13 cellular contexts compared by ENCODE assay signal in genomic region chr22:45544588-45545170, GRCh38. TPM values are rescaled to one million over a fixed set of nuclear protein-coding genes. Genes with fewer than 3 reads are reported as not detected.
A peak's percentile ranks its signal among the peaks of the same experiment; 100 is the strongest.
DNase-seq lines count a peak whose midpoint lies in the region; ATAC-seq, FAIRE-seq and TF ChIP-seq lines count a peak whose summit lies in the region.
"Had no signal": no experiment of that assay in that cellular context is flagged by ENCODE, and none has a peak within 500 bp of the region (broad histone marks: within the 10 kb centered on the region; RNA-seq: fewer than 3 reads in every experiment).

No MANE protein-coding gene starts in this region.

- intact Hi-C loops in heart right ventricle (cut with DNase I): no loop called here

- FAIRE-seq in urothelium cell line (lab: Jason Lieb, UNC) (peak; percentile 85), GM12892 (lab: Jason Lieb, UNC) (no peak)
- FAIRE-seq: RCC 7860 had no signal

- peak in 7 of 8 donors; percentile 38 to 67 (median 53) for ATAC-seq in heart right ventricle
- ATAC-seq in HG02870 (IDR thresholded peaks at IDR 0.05; ENCODE audit: unreplicated experiment): no peak
- ATAC-seq in HG02973 (IDR thresholded peaks at IDR 0.05; ENCODE audit: unreplicated experiment): no peak

- peak; percentile 32 for DNase-seq in astrocyte of the spinal cord (ENCODE audit: low read depth, low spot score)
- DNase-seq in heart right ventricle: peak in 1 of 2 donors; percentile 24
- DNase-seq in urothelium cell line (ENCODE audit: low spot score): peak; percentile 89
- DNase-seq in GM12892 (ENCODE audit: insufficient read length): no peak
- DNase-seq: amygdala, DMS79 treated with DMSO at 0.1 percent for 48 hours, GOT3, MM.1S, NCI-H2081 treated with DMSO at 0.1 percent for 48 hours had no signal

- 66 to 75% methylated on average over 12 of the region's 12 CpGs for WGBS in heart right ventricle, 2 donors

- peaks cover 0 to 47% (median 0%) of the 10 kb centered on the region in 9 donors for H3K36me3 ChIP-seq in heart right ventricle

- in situ Hi-C loops in astrocyte of the spinal cord (cut with HindIII; ENCODE audit: low sequenced_read_pairs): no loop called here

- peak overlapping the region in 1 of 10 donors; percentile 22 for H3K27ac ChIP-seq in heart right ventricle

- no peak for TF ChIP-seq CTCF in astrocyte of the spinal cord (IDR thresholded peaks at IDR 0.05; ENCODE audit: low read depth, low read length)
- TF ChIP-seq CTCF in heart right ventricle (IDR thresholded peaks at IDR 0.05): no peak

- H3K27me3 ChIP-seq in heart right ventricle: peaks cover 0 to 3% (median 0%) of the 10 kb centered on the region in 7 donors

- no peak for TF ChIP-seq POLR2A in GM12892 (IDR thresholded peaks at IDR 0.05; ENCODE audit: low read depth, low read length)

- no peak for TF ChIP-seq EP300 in Ishikawa (IDR thresholded peaks at IDR 0.05; ENCODE audit: borderline replicate concordance)

- TF ChIP-seq RAD21 in Ishikawa (IDR thresholded peaks at IDR 0.05; ENCODE audit: low read depth): no peak

- H3K4me1 ChIP-seq in heart right ventricle: peaks cover 0 to 14% (median 0%) of the 10 kb centered on the region in 9 donors

- H3K9me3 ChIP-seq in heart right ventricle: no peaks in the 10 kb centered on the region

- H3K4me3 ChIP-seq in astrocyte of the spinal cord (ENCODE audit: low read depth, low read length) (no peak overlapping the region), heart right ventricle (no peak overlapping the region)

TF ChIP-seq in Ishikawa, 13 proteins besides CTCF, POLR2A, EP300 and RAD21:
- TF ChIP-seq TCF12 (IDR thresholded peaks at IDR 0.05; ENCODE audit: low read depth) (no peak), CEBPB (IDR thresholded peaks at IDR 0.05) (no peak), TEAD4 (IDR thresholded peaks at IDR 0.05) (peak; percentile 33; the same call in 1 of the 2 replicates), YY1 (IDR thresholded peaks at IDR 0.05; ENCODE audit: low read depth) (0 out of 2 replicates have a peak, but pooled peaks have one; percentile 19), NFIC (IDR thresholded peaks at IDR 0.05) (peak; percentile 67), FOXM1 (IDR thresholded peaks at IDR 0.05; ENCODE audit: borderline replicate concordance, low read depth) (no peak), USF1 (IDR thresholded peaks at IDR 0.05) (peak; percentile 70)
- TF ChIP-seq, protein P1, sequence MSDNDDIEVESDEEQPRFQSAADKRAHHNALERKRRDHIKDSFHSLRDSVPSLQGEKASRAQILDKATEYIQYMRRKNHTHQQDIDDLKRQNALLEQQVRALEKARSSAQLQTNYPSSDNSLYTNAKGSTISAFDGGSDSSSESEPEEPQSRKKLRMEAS (IDR thresholded peaks at IDR 0.05): peak; percentile 38

RNA-seq across cellular contexts. Expression of gene FBLN1, which starts 42.0 kb away (rescaled TPM):
- 100 to 1,000 TPM in 1 of 10 donors, 10 to 100 TPM in 9; 31.3 to 126 (median 51.0) TPM for total RNA-seq in heart right ventricle
- 10 to 100 TPM; 36.4 to 77.0 TPM for polyA plus RNA-seq in heart right ventricle
- not detected for polyA plus RNA-seq in GM12892 (2012; ENCODE audit: missing spikeins)

Comparison
In these comparisons a context has a peak if more than half of its experiments do, and no peak if none do; other contexts are left out.
1. ATAC-seq: peak in heart right ventricle (7 of 8); none in HG02870 (single experiment) and HG02973 (single experiment).